Comparison of ENCODE assay signal across 16 cellular contexts in the genomic region with DNA sequence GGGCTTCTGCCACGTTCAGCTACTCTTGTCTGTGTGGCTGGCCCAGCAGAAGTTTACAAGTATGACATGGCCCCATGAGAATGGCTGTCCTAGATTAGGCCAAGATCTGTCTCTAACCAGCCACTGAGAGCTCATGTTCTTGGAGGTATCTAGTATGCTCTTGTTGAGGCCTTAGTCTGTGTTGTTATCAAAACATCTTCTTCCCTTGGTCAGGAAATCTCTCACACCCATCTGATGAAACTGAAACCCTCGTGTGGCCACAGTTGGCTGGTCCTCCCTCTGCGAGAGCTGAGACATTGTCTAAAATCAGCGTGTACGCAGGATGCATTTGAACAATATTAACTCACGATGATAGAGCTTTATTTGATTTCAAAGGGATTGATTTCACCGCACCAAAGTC.
DNase-seq lines count a peak whose midpoint lies in the region; ATAC-seq and TF ChIP-seq lines count a peak whose summit lies in the region.
"Had no signal": no experiment of that assay in that cellular context is flagged by ENCODE, and none has a peak within 500 bp of the region (broad histone marks: within the 10 kb centered on the region; RNA-seq: fewer than 3 reads in every experiment).

No MANE protein-coding gene starts in this region.

- H3K79me2 ChIP-seq in GM23338 (replicated peaks; ENCODE audit: insufficient read depth): no peaks in the 10 kb centered on the region

- H3K27ac ChIP-seq in BLaER1 treated with 17β-estradiol and CSF1 and Interleukin-3, amounts not matched to agents 10 nM and 100 nM: peak overlapping the region in 1 of 11 experiments; percentile 10; a peak in 1 of 22 replicates
- H3K27ac ChIP-seq in VCaP (peak overlapping the region; percentile 100; the same call in 1 of the 2 replicates), GM23338 (ENCODE audit: low read depth) (no peak overlapping the region)
- H3K27ac ChIP-seq: SJCRH30 had no signal

- peaks cover 5% of the 10 kb centered on the region for H3K36me3 Mint-ChIP-seq in natural killer cell treated with Interleukin-12 subunit alpha and Interleukin-12 subunit beta and Interleukin-15 and Interleukin-18, amount 100 ng/mL, for 72 hours
- no peaks in the 10 kb centered on the region for H3K36me3 Mint-ChIP-seq in GM23338 (ENCODE audit: low read depth)

- ATAC-seq in GM18907 (IDR thresholded peaks at IDR 0.05; ENCODE audit: unreplicated experiment): peak; percentile 59
- peak; percentile 63 to 67 for ATAC-seq in natural killer cell treated with Interleukin-12 subunit alpha and Interleukin-12 subunit beta and Interleukin-15 and Interleukin-18, amount 100 ng/mL, for 72 hours
- no peak for ATAC-seq in GM23338
- ATAC-seq in HG02938 (IDR thresholded peaks at IDR 0.05; ENCODE audit: unreplicated experiment): no peak

- H3K9me3 Mint-ChIP-seq in natural killer cell treated with Interleukin-12 subunit alpha and Interleukin-12 subunit beta and Interleukin-15 and Interleukin-18, amount 100 ng/mL, for 72 hours: no peaks in the 10 kb centered on the region
- H3K9me3 Mint-ChIP-seq in GM23338: peaks cover 18% of the 10 kb centered on the region

- no peaks in the 10 kb centered on the region for H3K27me3 Mint-ChIP-seq in natural killer cell treated with Interleukin-12 subunit alpha and Interleukin-12 subunit beta and Interleukin-15 and Interleukin-18, amount 100 ng/mL, for 72 hours
- H3K27me3 Mint-ChIP-seq in GM23338 (ENCODE audit: insufficient read depth, low read depth, poor library complexity): peaks cover 8% of the 10 kb centered on the region

- H3K4me3 Mint-ChIP-seq in natural killer cell treated with Interleukin-12 subunit alpha and Interleukin-12 subunit beta and Interleukin-15 and Interleukin-18, amount 100 ng/mL, for 72 hours: peak overlapping the region; percentile 49
- no peak overlapping the region for H3K4me3 Mint-ChIP-seq in GM23338

- H3K9me3 ChIP-seq in BLaER1 treated with 17β-estradiol and CSF1 and Interleukin-3, amounts not matched to agents 10 nM and 100 nM (replicated peaks in 1 of 11): peaks cover 0 to 13% (median 5%) of the 10 kb centered on the region in 11 experiments; a peak in 9 of 22 replicates
- H3K9me3 ChIP-seq: SJCRH30 had no signal

- peak overlapping the region; percentile 6 to 80 (median 52); a peak in 19 of 22 replicates for H3K4me2 ChIP-seq in BLaER1 treated with 17β-estradiol and CSF1 and Interleukin-3, amounts not matched to agents 10 nM and 100 nM
- no peak overlapping the region for H3K4me2 ChIP-seq in GM23338

- H2AFZ ChIP-seq in GM23338: no peak overlapping the region

- no peak overlapping the region for H3K4me3 ChIP-seq in BLaER1 treated with 17β-estradiol and CSF1 and Interleukin-3, amounts not matched to agents 10 nM and 100 nM
- no peak overlapping the region for H3K4me3 ChIP-seq in GM23338
- H3K4me3 ChIP-seq: lung, SJCRH30, skin epidermis had no signal

- peak; percentile 67 for DNase-seq in natural killer cell treated with Interleukin-12 subunit alpha and Interleukin-12 subunit beta and Interleukin-15 and Interleukin-18, amount 100 ng/mL, for 72 hours (ENCODE audit: low spot score)
- DNase-seq in GM23338 (ENCODE audit: low spot score) (no peak), NCI-H2029 treated with DMSO at 0.1 percent for 48 hours (lab: John Stamatoyannopoulos, UW) (no peak)
- no peak for DNase-seq in stimulated activated CD4-positive, alpha-beta T cell treated with anti-CD3 and anti-CD28 coated beads, Interleukin-4, amount 100 ng/mL, for 24 hours
- DNase-seq: activated CD8-positive, alpha-beta memory T cell treated with anti-CD3 and anti-CD28 coated beads for 24 hours; activated gamma-delta T cell treated with Interleukin-2 at 50 U/mL for 16 hours; DMS153; effector CD4-positive, alpha-beta T cell; NCI-H2171; SJCRH30 had no signal

- no peak for TF ChIP-seq CTCF in VCaP (conservative IDR thresholded peaks at IDR 0.05)
- TF ChIP-seq CTCF in GM23338 (conservative IDR thresholded peaks at IDR 0.05; ENCODE audit: low read depth in 2 of 2): no peak

- no peaks in the 10 kb centered on the region for H3K36me3 ChIP-seq in BLaER1 treated with 17β-estradiol and CSF1 and Interleukin-3, amounts not matched to agents 10 nM and 100 nM
- no peaks in the 10 kb centered on the region for H3K36me3 ChIP-seq in GM23338 (ENCODE audit: insufficient read depth)
- H3K36me3 ChIP-seq: SJCRH30 had no signal

- H3K4me1 ChIP-seq in BLaER1 treated with 17β-estradiol and CSF1 and Interleukin-3, amounts not matched to agents 10 nM and 100 nM: peaks cover 0 to 38% (median 24%) of the 10 kb centered on the region in 10 experiments; a peak in 15 of 20 replicates
- no peaks in the 10 kb centered on the region for H3K4me1 ChIP-seq in GM23338 (ENCODE audit: insufficient read depth)
- H3K4me1 ChIP-seq: SJCRH30 had no signal

- no peaks in the 10 kb centered on the region for H3K9me2 ChIP-seq in GM23338 (ENCODE audit: insufficient read depth)

- no peak overlapping the region for H3K9ac ChIP-seq in BLaER1 treated with 17β-estradiol and CSF1 and Interleukin-3, amounts not matched to agents 10 nM and 100 nM

- H3K27me3 ChIP-seq in BLaER1 treated with 17β-estradiol and CSF1 and Interleukin-3, amounts not matched to agents 10 nM and 100 nM: peaks cover 0 to 28% (median 0%) of the 10 kb centered on the region in 11 experiments; a peak in 5 of 22 replicates
- H3K27me3 ChIP-seq in GM23338 (ENCODE audit: insufficient read depth): no peaks in the 10 kb centered on the region
- H3K27me3 ChIP-seq: SJCRH30 had no signal

- H3K27ac Mint-ChIP-seq in natural killer cell treated with Interleukin-12 subunit alpha and Interleukin-12 subunit beta and Interleukin-15 and Interleukin-18, amount 100 ng/mL, for 72 hours: peak overlapping the region; percentile 30 to 83
- H3K27ac Mint-ChIP-seq in GM23338: no peak overlapping the region

- no peaks in the 10 kb centered on the region for H3F3A ChIP-seq in GM23338 (replicated peaks; ENCODE audit: low read depth)

- peaks cover 74 to 76% of the 10 kb centered on the region in 2 donors for H3K4me1 Mint-ChIP-seq in natural killer cell treated with Interleukin-12 subunit alpha and Interleukin-12 subunit beta and Interleukin-15 and Interleukin-18, amount 100 ng/mL, for 72 hours (ENCODE audit: low read depth in 2 of 2)
- no peaks in the 10 kb centered on the region for H3K4me1 Mint-ChIP-seq in GM23338

- H4K20me1 ChIP-seq in BLaER1 treated with 17β-estradiol and CSF1 and Interleukin-3, amounts not matched to agents 10 nM and 100 nM: no peaks in the 10 kb centered on the region; a peak in 1 of 22 replicates
- no peaks in the 10 kb centered on the region for H4K20me1 ChIP-seq in GM23338 (replicated peaks; ENCODE audit: insufficient read depth)

TF ChIP-seq in GM23338, 12 proteins besides CTCF, POLR2A, EP300 and RAD21 (continues in another document):
- TF ChIP-seq POLR2AphosphoS5 (IDR thresholded peaks at IDR 0.05; ENCODE audit: low read depth) (no peak), JUNB (IDR thresholded peaks at IDR 0.05; ENCODE audit: unreplicated experiment) (no peak), NANOG (IDR thresholded peaks at IDR 0.05; ENCODE audit: borderline replicate concordance) (no peak), STAT1 (IDR thresholded peaks at IDR 0.05; ENCODE audit: unreplicated experiment) (no peak), EZH2 (IDR thresholded peaks at IDR 0.05; ENCODE audit: low read depth, unreplicated experiment) (no peak)

Comparison
In these comparisons a context has a peak if more than half of its experiments do, and no peak if none do; other contexts are left out.
1. ATAC-seq: peak in GM18907 (single experiment) and natural killer cell treated with Interleukin-12 subunit alpha and Interleukin-12 subunit beta and Interleukin-15 and Interleukin-18, amount 100 ng/mL, for 72 hours (2 of 2); none in GM23338 (single experiment) and HG02938 (single experiment).